Comparison of ENCODE assay signal across 20 cellular contexts in the genomic region with DNA sequence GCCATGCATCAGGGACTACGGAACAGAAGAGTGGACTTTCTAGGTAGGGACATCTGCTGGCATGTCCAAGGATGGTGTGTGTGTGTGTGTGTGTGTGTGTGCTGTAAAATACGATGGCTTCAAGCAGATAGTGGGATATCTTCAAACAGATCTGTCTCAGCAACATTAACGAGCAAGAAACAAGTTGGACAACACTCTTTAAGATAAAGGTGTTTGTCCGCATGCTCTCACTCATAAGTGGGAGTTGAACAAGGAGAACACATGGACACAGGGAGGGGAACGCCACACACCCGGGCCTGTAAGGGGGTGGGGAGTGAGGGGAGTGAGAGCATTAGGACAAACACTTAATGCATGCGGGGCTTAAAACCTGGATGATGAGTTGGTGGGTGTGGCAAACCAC.
DNase-seq lines count a peak whose midpoint lies in the region; ATAC-seq, FAIRE-seq and TF ChIP-seq lines count a peak whose summit lies in the region.
"Had no signal": no experiment of that assay in that cellular context is flagged by ENCODE, and none has a peak within 500 bp of the region (broad histone marks: within the 10 kb centered on the region; RNA-seq: fewer than 3 reads in every experiment).

No MANE protein-coding gene starts in this region.

- no peak overlapping the region for H4K12ac ChIP-seq in trophoblast cell (ENCODE audit: low read depth, low read length)

- no peak overlapping the region for H2BK12ac ChIP-seq in trophoblast cell (ENCODE audit: low read length)

- no peak overlapping the region for H3K9ac ChIP-seq in trophoblast cell (ENCODE audit: low read length)

- H3K79me1 ChIP-seq in trophoblast cell (ENCODE audit: low read length) = peaks cover 2% of the 10 kb centered on the region

- H3K4me3 ChIP-seq in trophoblast cell (ENCODE audit: low read depth, low read length) = no peak overlapping the region
- H3K4me3 ChIP-seq: HAP-1 had no signal

- intact Hi-C loops in Calu3 (cut with micrococcal nuclease; ENCODE audit: unreplicated experiment) = no loop called here

- TF ChIP-seq CTCF in Calu3 (IDR thresholded peaks at IDR 0.05; ENCODE audit: unreplicated experiment) = no peak

- no peak overlapping the region for H3K4ac ChIP-seq in trophoblast cell (ENCODE audit: low read depth, low read length)

- H3K9me3 Mint-ChIP-seq in Calu3 (ENCODE audit: low read depth, unreplicated experiment) = no peaks in the 10 kb centered on the region
- no peaks in the 10 kb centered on the region for H3K9me3 Mint-ChIP-seq in activated T-helper 17 cell treated with anti-CD3 and anti-CD28 coated beads, Interleukin-2, amount 50 U/mL, for 72 hours
- H3K9me3 Mint-ChIP-seq: CD4-positive, alpha-beta T cell had no signal

- H3K27me3 Mint-ChIP-seq in Calu3 (ENCODE audit: unreplicated experiment) (no peaks in the 10 kb centered on the region), T-helper 17 cell (peaks cover 51% of the 10 kb centered on the region)
- peaks cover 29% of the 10 kb centered on the region for H3K27me3 Mint-ChIP-seq in activated T-helper 17 cell treated with anti-CD3 and anti-CD28 coated beads, Interleukin-2, amount 50 U/mL, for 72 hours

- no peak overlapping the region for H2AK5ac ChIP-seq in trophoblast cell (ENCODE audit: low read length)

- DNase-seq in Calu3 (no peak), HTR-8/SVneo (ENCODE audit: insufficient read length, low spot score) (no peak), T-helper 17 cell (no peak), trophoblast cell (peak; percentile 17 to 61), NCI-H2029 (lab: John Stamatoyannopoulos, UW) (no peak), NCI-H446 treated with DMSO at 0.1 percent for 48 hours (lab: John Stamatoyannopoulos, UW) (no peak)
- DNase-seq: ACHN; BE2C; Caco-2; CD4-positive, alpha-beta T cell; DMS79 treated with DMSO at 0.1 percent for 48 hours; GF-D8; KG1 had no signal

- H3K27ac Mint-ChIP-seq in Calu3 (ENCODE audit: unreplicated experiment) (peak overlapping the region; percentile 87), T-helper 17 cell (peak overlapping the region; percentile 41)
- H3K27ac Mint-ChIP-seq in activated T-helper 17 cell treated with anti-CD3 and anti-CD28 coated beads, Interleukin-2, amount 50 U/mL, for 72 hours = no peak overlapping the region
- H3K27ac Mint-ChIP-seq: CD4-positive, alpha-beta T cell had no signal

- no peaks in the 10 kb centered on the region for H3K9me3 ChIP-seq in T-helper 17 cell (ENCODE audit: control insufficient read depth, low read length, poor library complexity, severe bottlenecking)
- H3K9me3 ChIP-seq in trophoblast cell (ENCODE audit: insufficient read depth, low read depth, low read length) = peaks cover 2% of the 10 kb centered on the region
- H3K9me3 ChIP-seq: BE2C, Caco-2, HAP-1 had no signal

- no peak overlapping the region for H2BK120ac ChIP-seq in trophoblast cell (ENCODE audit: insufficient read depth, low read length, poor library complexity)

- no TSS peak for BruUV-seq in Calu3 (replicated peaks; lab: Mats Ljungman, UMichigan)

- H3K4me3 Mint-ChIP-seq in Calu3 (ENCODE audit: low read depth, unreplicated experiment) (no peak overlapping the region), T-helper 17 cell (no peak overlapping the region)
- no peak overlapping the region for H3K4me3 Mint-ChIP-seq in activated T-helper 17 cell treated with anti-CD3 and anti-CD28 coated beads, Interleukin-2, amount 50 U/mL, for 72 hours
- H3K4me3 Mint-ChIP-seq: CD4-positive, alpha-beta T cell had no signal

- no peaks in the 10 kb centered on the region for H3K27me3 ChIP-seq in trophoblast cell (ENCODE audit: insufficient read depth, low read length)
- H3K27me3 ChIP-seq: BE2C had no signal

- no peak overlapping the region for H2BK5ac ChIP-seq in trophoblast cell (ENCODE audit: low read depth, low read length, poor library complexity)

- H3K36me3 Mint-ChIP-seq in Calu3 (ENCODE audit: insufficient read depth, unreplicated experiment) = peaks cover 41% of the 10 kb centered on the region
- H3K36me3 Mint-ChIP-seq in T-helper 17 cell (ENCODE audit: low read depth) = no peaks in the 10 kb centered on the region
- H3K36me3 Mint-ChIP-seq in activated T-helper 17 cell treated with anti-CD3 and anti-CD28 coated beads, Interleukin-2, amount 50 U/mL, for 72 hours (ENCODE audit: low read depth) = no peaks in the 10 kb centered on the region

- H3K4me2 ChIP-seq in trophoblast cell (ENCODE audit: low read length) = no peak overlapping the region

- ATAC-seq in T-helper 17 cell (no peak), GM19467 (IDR thresholded peaks at IDR 0.05; ENCODE audit: unreplicated experiment) (no peak)
- ATAC-seq in activated T-helper 17 cell treated with anti-CD3 and anti-CD28 coated beads, Interleukin-2, amount 50 U/mL, for 72 hours (replicated peaks) = no peak
- ATAC-seq: HepG2 had no signal

- H3K4me1 ChIP-seq in trophoblast cell (ENCODE audit: control insufficient read depth in 1 of 2, insufficient read depth in 2 of 2, low read length in 2 of 2) = peaks cover 6 to 7% of the 10 kb centered on the region in 2 experiments
- H3K4me1 ChIP-seq: BE2C, Caco-2, HAP-1 had no signal

- H3K27ac ChIP-seq in trophoblast cell (ENCODE audit: low read depth, low read length) = no peak overlapping the region
- H3K27ac ChIP-seq: C4-2B, HL-60 had no signal

- H3K14ac ChIP-seq in trophoblast cell (ENCODE audit: low read length) = no peak overlapping the region

- peak; percentile 9 for FAIRE-seq in HTR-8/SVneo (lab: Jason Lieb, UNC)
- FAIRE-seq: H1, HepG2 had no signal

- H3K23ac ChIP-seq in trophoblast cell (ENCODE audit: low read length) = no peak overlapping the region

- H4K91ac ChIP-seq in trophoblast cell (ENCODE audit: low read depth, low read length) = no peak overlapping the region

- H3K4me1 Mint-ChIP-seq in Calu3 (ENCODE audit: low read depth, unreplicated experiment) (peaks cover 71% of the 10 kb centered on the region), T-helper 17 cell (no peaks in the 10 kb centered on the region)
- no peaks in the 10 kb centered on the region for H3K4me1 Mint-ChIP-seq in activated T-helper 17 cell treated with anti-CD3 and anti-CD28 coated beads, Interleukin-2, amount 50 U/mL, for 72 hours

- H3K79me2 ChIP-seq in trophoblast cell (ENCODE audit: control insufficient read depth, insufficient read depth, low read length, poor library complexity) = no peaks in the 10 kb centered on the region

- H3K18ac ChIP-seq in trophoblast cell (ENCODE audit: low read length) = no peak overlapping the region

- CTCF ChIA-PET in Calu3 (lab: Charles Lee) = no interaction called here

- no CpG with 5 or more reads among the region's 7 CpGs for WGBS in trophoblast cell (ENCODE audit: extremely low coverage, insufficient coverage, insufficient read length)

- H3K36me3 ChIP-seq in trophoblast cell (ENCODE audit: control insufficient read depth in 1 of 2, insufficient read depth in 2 of 2, low read length in 2 of 2) = no peaks in the 10 kb centered on the region
- H3K36me3 ChIP-seq: BE2C, HAP-1 had no signal

- H4K8ac ChIP-seq in trophoblast cell (ENCODE audit: low read depth, low read length) = no peak overlapping the region

- H2AFZ ChIP-seq in trophoblast cell (ENCODE audit: insufficient read depth, low read length, poor library complexity) = no peak overlapping the region

Comparison
In these comparisons a context has a peak if more than half of its experiments do, and no peak if none do; other contexts are left out.
1. DNase-seq: peak in trophoblast cell (2 of 2); none in Calu3 (single experiment), HTR-8/SVneo (single experiment), T-helper 17 cell (0 of 3), NCI-H2029 (single experiment) and NCI-H446 treated with DMSO at 0.1 percent for 48 hours (single experiment).